Comparison of ENCODE assay signal across 2 cellular contexts in the genomic region with DNA sequence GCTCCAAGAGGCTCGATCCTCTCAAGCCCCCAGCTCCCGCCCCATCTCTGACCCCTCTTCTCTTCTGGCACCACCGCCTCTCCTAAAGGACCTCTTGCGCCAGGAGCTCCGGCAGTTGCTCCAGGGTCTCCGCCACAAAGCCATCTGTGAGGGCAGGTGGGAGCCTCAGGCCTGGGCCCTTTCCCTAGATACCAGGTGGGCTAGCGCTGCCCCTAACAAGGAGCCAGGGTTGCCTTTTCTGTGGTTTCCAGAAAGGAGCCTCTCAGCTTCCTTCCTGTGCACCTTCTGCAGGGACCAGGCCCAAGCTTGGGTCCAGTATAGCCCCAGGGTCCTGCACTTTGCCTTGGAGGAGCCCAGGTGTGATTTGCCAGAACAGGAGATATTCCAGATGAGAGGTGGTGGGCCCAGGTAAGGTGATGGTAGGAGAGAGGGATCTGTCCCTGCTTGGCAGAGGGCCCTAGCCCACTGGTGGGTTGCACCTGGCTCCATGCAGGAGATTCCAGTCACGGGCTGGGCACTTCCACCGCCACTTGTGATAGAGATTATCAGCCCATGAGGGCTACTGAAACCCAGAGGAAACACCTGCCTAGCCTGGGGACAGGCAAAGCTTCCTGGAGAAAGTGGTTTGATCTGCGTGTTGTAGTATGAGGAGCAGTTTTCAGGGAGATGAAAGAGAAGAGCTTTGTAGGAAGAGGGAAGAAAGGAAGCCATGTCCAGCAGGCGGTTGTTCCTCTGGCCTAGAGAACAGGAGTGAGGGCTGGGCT.
TF ChIP-seq lines count a peak whose summit lies in the region.

No MANE protein-coding gene starts in this region.

TF ChIP-seq in SK-N-SH, 30 proteins besides CTCF, POLR2A, EP300 and RAD21 (continued from another document):
- TF ChIP-seq, protein P1, sequence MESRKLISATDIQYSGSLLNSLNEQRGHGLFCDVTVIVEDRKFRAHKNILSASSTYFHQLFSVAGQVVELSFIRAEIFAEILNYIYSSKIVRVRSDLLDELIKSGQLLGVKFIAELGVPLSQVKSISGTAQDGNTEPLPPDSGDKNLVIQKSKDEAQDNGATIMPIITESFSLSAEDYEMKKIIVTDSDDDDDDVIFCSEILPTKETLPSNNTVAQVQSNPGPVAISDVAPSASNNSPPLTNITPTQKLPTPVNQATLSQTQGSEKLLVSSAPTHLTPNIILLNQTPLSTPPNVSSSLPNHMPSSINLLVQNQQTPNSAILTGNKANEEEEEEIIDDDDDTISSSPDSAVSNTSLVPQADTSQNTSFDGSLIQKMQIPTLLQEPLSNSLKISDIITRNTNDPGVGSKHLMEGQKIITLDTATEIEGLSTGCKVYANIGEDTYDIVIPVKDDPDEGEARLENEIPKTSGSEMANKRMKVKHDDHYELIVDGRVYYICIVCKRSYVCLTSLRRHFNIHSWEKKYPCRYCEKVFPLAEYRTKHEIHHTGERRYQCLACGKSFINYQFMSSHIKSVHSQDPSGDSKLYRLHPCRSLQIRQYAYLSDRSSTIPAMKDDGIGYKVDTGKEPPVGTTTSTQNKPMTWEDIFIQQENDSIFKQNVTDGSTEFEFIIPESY (IDR thresholded peaks at IDR 0.05; ENCODE audit: borderline replicate concordance, low read depth): no peak
- no peak for TF ChIP-seq FOXJ3 (CRISPR knock-in tag; IDR thresholded peaks at IDR 0.05)
- no peak for TF ChIP-seq JUND (IDR thresholded peaks at IDR 0.05)
- TF ChIP-seq, protein P2, sequence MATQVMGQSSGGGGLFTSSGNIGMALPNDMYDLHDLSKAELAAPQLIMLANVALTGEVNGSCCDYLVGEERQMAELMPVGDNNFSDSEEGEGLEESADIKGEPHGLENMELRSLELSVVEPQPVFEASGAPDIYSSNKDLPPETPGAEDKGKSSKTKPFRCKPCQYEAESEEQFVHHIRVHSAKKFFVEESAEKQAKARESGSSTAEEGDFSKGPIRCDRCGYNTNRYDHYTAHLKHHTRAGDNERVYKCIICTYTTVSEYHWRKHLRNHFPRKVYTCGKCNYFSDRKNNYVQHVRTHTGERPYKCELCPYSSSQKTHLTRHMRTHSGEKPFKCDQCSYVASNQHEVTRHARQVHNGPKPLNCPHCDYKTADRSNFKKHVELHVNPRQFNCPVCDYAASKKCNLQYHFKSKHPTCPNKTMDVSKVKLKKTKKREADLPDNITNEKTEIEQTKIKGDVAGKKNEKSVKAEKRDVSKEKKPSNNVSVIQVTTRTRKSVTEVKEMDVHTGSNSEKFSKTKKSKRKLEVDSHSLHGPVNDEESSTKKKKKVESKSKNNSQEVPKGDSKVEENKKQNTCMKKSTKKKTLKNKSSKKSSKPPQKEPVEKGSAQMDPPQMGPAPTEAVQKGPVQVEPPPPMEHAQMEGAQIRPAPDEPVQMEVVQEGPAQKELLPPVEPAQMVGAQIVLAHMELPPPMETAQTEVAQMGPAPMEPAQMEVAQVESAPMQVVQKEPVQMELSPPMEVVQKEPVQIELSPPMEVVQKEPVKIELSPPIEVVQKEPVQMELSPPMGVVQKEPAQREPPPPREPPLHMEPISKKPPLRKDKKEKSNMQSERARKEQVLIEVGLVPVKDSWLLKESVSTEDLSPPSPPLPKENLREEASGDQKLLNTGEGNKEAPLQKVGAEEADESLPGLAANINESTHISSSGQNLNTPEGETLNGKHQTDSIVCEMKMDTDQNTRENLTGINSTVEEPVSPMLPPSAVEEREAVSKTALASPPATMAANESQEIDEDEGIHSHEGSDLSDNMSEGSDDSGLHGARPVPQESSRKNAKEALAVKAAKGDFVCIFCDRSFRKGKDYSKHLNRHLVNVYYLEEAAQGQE (IDR thresholded peaks at IDR 0.05; ENCODE audit: low read depth, low read length): no peak
- TF ChIP-seq YY1 (IDR thresholded peaks at IDR 0.05; ENCODE audit: low read depth): no peak
- no peak for TF ChIP-seq MEF2A (IDR thresholded peaks at IDR 0.05; ENCODE audit: borderline replicate concordance, low read depth)
- TF ChIP-seq SMC3 (IDR thresholded peaks at IDR 0.05; ENCODE audit: low read depth, low read length): no peak
- TF ChIP-seq, protein P3, sequence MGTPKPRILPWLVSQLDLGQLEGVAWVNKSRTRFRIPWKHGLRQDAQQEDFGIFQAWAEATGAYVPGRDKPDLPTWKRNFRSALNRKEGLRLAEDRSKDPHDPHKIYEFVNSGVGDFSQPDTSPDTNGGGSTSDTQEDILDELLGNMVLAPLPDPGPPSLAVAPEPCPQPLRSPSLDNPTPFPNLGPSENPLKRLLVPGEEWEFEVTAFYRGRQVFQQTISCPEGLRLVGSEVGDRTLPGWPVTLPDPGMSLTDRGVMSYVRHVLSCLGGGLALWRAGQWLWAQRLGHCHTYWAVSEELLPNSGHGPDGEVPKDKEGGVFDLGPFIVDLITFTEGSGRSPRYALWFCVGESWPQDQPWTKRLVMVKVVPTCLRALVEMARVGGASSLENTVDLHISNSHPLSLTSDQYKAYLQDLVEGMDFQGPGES (IDR thresholded peaks at IDR 0.05; ENCODE audit: low read depth, low read length): no peak
- TF ChIP-seq EZH2phosphoT487 (IDR thresholded peaks at IDR 0.05; ENCODE audit: borderline replicate concordance, low read depth): no peak
- TF ChIP-seq RFX5 (IDR thresholded peaks at IDR 0.05; ENCODE audit: low read length): no peak
TF ChIP-seq in SK-N-SH: peak in this region for 0.

TF ChIP-seq in SK-N-SH treated with all-trans-retinoic acid at 6 μM for 48 hours, 23 proteins besides CTCF, POLR2A, EP300 and RAD21 (continued from another document):
- TF ChIP-seq, protein P4, sequence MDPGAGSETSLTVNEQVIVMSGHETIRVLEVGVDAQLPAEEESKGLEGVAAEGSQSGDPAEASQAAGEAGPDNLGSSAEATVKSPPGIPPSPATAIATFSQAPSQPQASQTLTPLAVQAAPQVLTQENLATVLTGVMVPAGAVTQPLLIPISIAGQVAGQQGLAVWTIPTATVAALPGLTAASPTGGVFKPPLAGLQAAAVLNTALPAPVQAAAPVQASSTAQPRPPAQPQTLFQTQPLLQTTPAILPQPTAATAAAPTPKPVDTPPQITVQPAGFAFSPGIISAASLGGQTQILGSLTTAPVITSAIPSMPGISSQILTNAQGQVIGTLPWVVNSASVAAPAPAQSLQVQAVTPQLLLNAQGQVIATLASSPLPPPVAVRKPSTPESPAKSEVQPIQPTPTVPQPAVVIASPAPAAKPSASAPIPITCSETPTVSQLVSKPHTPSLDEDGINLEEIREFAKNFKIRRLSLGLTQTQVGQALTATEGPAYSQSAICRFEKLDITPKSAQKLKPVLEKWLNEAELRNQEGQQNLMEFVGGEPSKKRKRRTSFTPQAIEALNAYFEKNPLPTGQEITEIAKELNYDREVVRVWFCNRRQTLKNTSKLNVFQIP (CRISPR knock-in tag; IDR thresholded peaks at IDR 0.05; ENCODE audit: borderline replicate concordance, low read depth): no peak
